In the genomic region with DNA sequence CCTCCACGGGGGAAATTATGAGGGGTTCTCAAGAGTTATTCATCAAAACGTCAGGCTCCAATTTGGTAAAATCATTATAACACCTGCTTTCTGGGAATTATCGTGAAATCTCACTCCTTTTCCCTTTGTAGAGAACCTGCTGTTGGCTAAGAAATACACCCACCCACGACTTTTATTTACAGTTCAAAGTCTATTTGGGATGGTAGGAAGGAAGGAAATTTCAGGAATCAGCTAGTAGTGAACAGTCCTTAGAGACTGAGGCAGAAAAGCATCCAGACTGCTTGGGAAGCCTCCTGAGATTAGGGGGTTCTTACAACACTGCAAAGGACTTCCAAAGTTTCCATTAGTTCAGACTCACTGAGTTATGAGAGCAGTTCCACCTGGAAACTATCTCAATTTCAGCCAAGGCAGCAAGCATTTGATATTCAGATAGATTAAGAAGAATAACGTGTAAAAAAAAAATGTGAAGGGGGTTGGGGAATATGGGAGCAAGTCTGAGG, we compare ENCODE assay signal across 20 cellular contexts.
"Had no signal": no experiment of that assay in that cellular context is flagged by ENCODE, and none has a peak within 500 bp of the region (broad histone marks: within the 10 kb centered on the region; RNA-seq: fewer than 3 reads in every experiment).

No MANE protein-coding gene starts in this region.

- H3K4me3 ChIP-seq: colonic mucosa, prostate gland, right lobe of liver, stomach had no signal

- H3K36me3 ChIP-seq: colonic mucosa, neutrophil, prostate gland, right lobe of liver, stomach had no signal

- H3K4me3 Mint-ChIP-seq: endodermal cell; naive thymus-derived CD4-positive, alpha-beta T cell; stimulated activated naive B cell treated with anti-CD40 and anti-IgM and Interleukin-4, amounts not matched to agents 10 μg/mL and 1 μg/mL and 100 μg/mL, for 72 hours; type B pancreatic cell had no signal

- H3K27me3 ChIP-seq: colonic mucosa, right lobe of liver had no signal

- H3K27ac Mint-ChIP-seq: endodermal cell; naive thymus-derived CD4-positive, alpha-beta T cell; stimulated activated naive B cell treated with anti-CD40 and anti-IgM and Interleukin-4, amounts not matched to agents 10 μg/mL and 1 μg/mL and 100 μg/mL, for 72 hours; type B pancreatic cell had no signal

- H3K4me1 Mint-ChIP-seq: naive thymus-derived CD4-positive, alpha-beta T cell; stimulated activated naive B cell treated with anti-CD40 and anti-IgM and Interleukin-4, amounts not matched to agents 10 μg/mL and 1 μg/mL and 100 μg/mL, for 72 hours had no signal

- H3K27ac ChIP-seq: colonic mucosa, neutrophil, prostate gland, right lobe of liver, stomach had no signal

- H3K4me1 ChIP-seq: colonic mucosa, prostate gland, right lobe of liver had no signal

- H3K9me3 ChIP-seq: colonic mucosa, neutrophil, prostate gland, right lobe of liver, stomach had no signal

- ATAC-seq: naive thymus-derived CD4-positive, alpha-beta T cell; right lobe of liver; stimulated activated naive B cell treated with anti-CD40 and anti-IgM and Interleukin-4, amounts not matched to agents 10 μg/mL and 1 μg/mL and 100 μg/mL, for 72 hours had no signal

- DNase-seq: caudate nucleus; colonic mucosa; effector CD4-positive, alpha-beta T cell; endodermal cell; erythroblast; foreskin melanocyte; head of caudate nucleus; hypothalamus; islet precursor cell; mesendoderm; naive thymus-derived CD4-positive, alpha-beta T cell; right lobe of liver; stimulated activated CD4-positive, alpha-beta T cell treated with anti-CD3 and anti-CD28 coated beads, Interleukin-2, amount 100 ng/mL, for 24 hours; stimulated activated CD4-positive, alpha-beta T cell treated with anti-CD3 and anti-CD28 coated beads, Interleukin-4, amount 100 ng/mL, for 4 hours; stimulated activated naive B cell treated with anti-CD40 and anti-IgM and Interleukin-4, amounts not matched to agents 10 μg/mL and 1 μg/mL and 100 μg/mL, for 72 hours; stomach; substantia nigra had no signal

- H3K9me3 Mint-ChIP-seq: endodermal cell; naive thymus-derived CD4-positive, alpha-beta T cell; stimulated activated naive B cell treated with anti-CD40 and anti-IgM and Interleukin-4, amounts not matched to agents 10 μg/mL and 1 μg/mL and 100 μg/mL, for 72 hours; type B pancreatic cell had no signal

- H3K36me3 Mint-ChIP-seq: naive thymus-derived CD4-positive, alpha-beta T cell; stimulated activated naive B cell treated with anti-CD40 and anti-IgM and Interleukin-4, amounts not matched to agents 10 μg/mL and 1 μg/mL and 100 μg/mL, for 72 hours; type B pancreatic cell had no signal
